Comparison of ENCODE assay signal across 1 cellular context in genomic region chr7:90841759-90842429, GRCh38.
TF ChIP-seq lines count a peak whose summit lies in the region.

No MANE protein-coding gene starts in this region.

TF ChIP-seq in GM23338, 12 proteins besides CTCF, POLR2A, EP300 and RAD21 (continued from another document):
- TF ChIP-seq ETS1 (IDR thresholded peaks at IDR 0.05) (no peak), EZH2phosphoT487 (IDR thresholded peaks at IDR 0.05; ENCODE audit: unreplicated experiment) (no peak), STAT1 (IDR thresholded peaks at IDR 0.05; ENCODE audit: unreplicated experiment) (no peak), ZNF114 (CRISPR knock-in tag; IDR thresholded peaks at IDR 0.05) (no peak), ZNF462 (CRISPR knock-in tag; IDR thresholded peaks at IDR 0.05) (no peak), NANOG (IDR thresholded peaks at IDR 0.05; ENCODE audit: borderline replicate concordance) (no peak), POLR2AphosphoS5 (IDR thresholded peaks at IDR 0.05; ENCODE audit: low read depth) (no peak), CREB1 (CRISPR knock-in tag; IDR thresholded peaks at IDR 0.05; ENCODE audit: low read depth) (no peak)
TF ChIP-seq in GM23338: peak in this region for 0.
